In genomic region chr6:381742-382461, GRCh38 we compare ENCODE assay signal across 21 cellular contexts. TPM values are rescaled to one million over a fixed set of nuclear protein-coding genes. Genes with fewer than 3 reads are reported as not detected.
"Had no signal": no experiment of that assay in that cellular context is flagged by ENCODE, and none has a peak within 500 bp of the region (broad histone marks: within the 10 kb centered on the region; RNA-seq: fewer than 3 reads in every experiment).

No MANE protein-coding gene starts in this region.

- H3K4me3 ChIP-seq: cardiac muscle cell, psoas muscle, right atrium auricular region, thyroid gland had no signal

- DNase-seq: activated CD4-positive, alpha-beta T cell treated with anti-CD3 and anti-CD28 coated beads, Interleukin-2, amount 50 U/mL, for 4 hours; activated naive CD4-positive, alpha-beta T cell treated with anti-CD3 and anti-CD28 coated beads, Interleukin-2, amount 50 U/mL, for 16 hours; activated naive CD8-positive, alpha-beta T cell treated with anti-CD3 and anti-CD28 coated beads, Interleukin-2, amount 50 U/mL, for 24 hours; activated T-cell treated with anti-CD3 and anti-CD28 coated beads, Interleukin-2, amount 50 U/mL, for 48 hours; dermis blood vessel endothelial cell; effector CD8-positive, alpha-beta T cell; foreskin keratinocyte; glutamatergic neuron; hippocampal formation; left ventricle myocardium superior; midbrain; natural killer cell; stimulated activated CD4-positive, alpha-beta T cell treated with anti-CD3 and anti-CD28 coated beads, Interleukin-1b, Interleukin-23, amount 100 ng/mL, for 48 hours; substantia nigra; thyroid gland had no signal

- H3K4me3 Mint-ChIP-seq: activated naive CD8-positive, alpha-beta T cell treated with anti-CD3 and anti-CD28 coated beads, Interleukin-2, amount 50 U/mL, for 24 hours; natural killer cell; stimulated activated naive CD8-positive, alpha-beta T cell treated with anti-CD3 and anti-CD28 coated beads, Interleukin-15, Interleukin-2, amounts not matched to agents 100 ng/mL and 50 ng/mL, for 24 hours; T-helper 2 cell treated with Interferon-gamma antibody and Interleukin-4, amounts not matched to agents 5 μg/mL and 100 μg/mL, for 36 hours had no signal

- H3K36me3 Mint-ChIP-seq: natural killer cell had no signal

- H3K27me3 ChIP-seq: right atrium auricular region had no signal

- H3K27ac Mint-ChIP-seq: activated naive CD8-positive, alpha-beta T cell treated with anti-CD3 and anti-CD28 coated beads, Interleukin-2, amount 50 U/mL, for 24 hours; natural killer cell; stimulated activated naive CD8-positive, alpha-beta T cell treated with anti-CD3 and anti-CD28 coated beads, Interleukin-15, Interleukin-2, amounts not matched to agents 100 ng/mL and 50 ng/mL, for 24 hours; T-helper 2 cell treated with Interferon-gamma antibody and Interleukin-4, amounts not matched to agents 5 μg/mL and 100 μg/mL, for 36 hours had no signal

- H3K4me1 ChIP-seq: foreskin keratinocyte, psoas muscle, right atrium auricular region, thyroid gland had no signal

- ATAC-seq: activated naive CD8-positive, alpha-beta T cell treated with anti-CD3 and anti-CD28 coated beads, Interleukin-2, amount 50 U/mL, for 24 hours; foreskin keratinocyte; left ventricle myocardium superior; natural killer cell; psoas muscle had no signal

- H3K9me3 Mint-ChIP-seq: activated naive CD8-positive, alpha-beta T cell treated with anti-CD3 and anti-CD28 coated beads, Interleukin-2, amount 50 U/mL, for 24 hours; natural killer cell; stimulated activated naive CD8-positive, alpha-beta T cell treated with anti-CD3 and anti-CD28 coated beads, Interleukin-15, Interleukin-2, amounts not matched to agents 100 ng/mL and 50 ng/mL, for 24 hours; T-helper 2 cell treated with Interferon-gamma antibody and Interleukin-4, amounts not matched to agents 5 μg/mL and 100 μg/mL, for 36 hours had no signal

- H3K36me3 ChIP-seq: cardiac muscle cell, right atrium auricular region, thyroid gland had no signal

- H3K27ac ChIP-seq: cardiac muscle cell, foreskin keratinocyte, psoas muscle, right atrium auricular region, thyroid gland, VCaP had no signal

- H3K9me3 ChIP-seq: psoas muscle, right atrium auricular region, thyroid gland had no signal

RNA-seq across cellular contexts. Expression of gene IRF4, which starts 9.7 kb away (rescaled TPM):
- total RNA-seq: cardiac muscle cell, dermis blood vessel endothelial cell, foreskin keratinocyte had no signal
- polyA plus RNA-seq: cardiac muscle cell, foreskin keratinocyte had no signal
